Comparison of ENCODE assay signal across 1 cellular context in genomic region chr22:43955040-43955882, GRCh38.
A peak's percentile ranks its signal among the peaks of the same experiment; 100 is the strongest.
TF ChIP-seq lines count a peak whose summit lies in the region.

Gene SAMM50, plus strand, starts transcription at chr22:43955442. Its CDS starts 136 bp downstream, at chr22:43955578.

TF ChIP-seq in HepG2, 621 proteins besides CTCF, POLR2A, EP300 and RAD21 (continued from another document):
- TF ChIP-seq USF2 (IDR thresholded peaks at IDR 0.05; ENCODE audit: low read depth, low read length) (no peak), USF2 (CRISPR knock-in tag; IDR thresholded peaks at IDR 0.05; ENCODE audit: borderline replicate concordance) (peak; percentile 63; the same call in 1 of the 2 replicates), RXRA (CRISPR knock-in tag; IDR thresholded peaks at IDR 0.05) (peak; percentile 81), CREM (IDR thresholded peaks at IDR 0.05) (peak; percentile 79), CREM (CRISPR knock-in tag; IDR thresholded peaks at IDR 0.05) (no peak), IRF2 (CRISPR knock-in tag; IDR thresholded peaks at IDR 0.05) (peak; percentile 33), POLR2AphosphoS2 (IDR thresholded peaks at IDR 0.05; ENCODE audit: low read depth, low read length) (no peak), IKZF5 (CRISPR knock-in tag; IDR thresholded peaks at IDR 0.05) (peak; percentile 87; the same call in 1 of the 2 replicates)
TF ChIP-seq in HepG2: peak in this region for 277.
